ENCODE assay signal across 11 cellular contexts in genomic region chr11:69010361-69010891, GRCh38. TPM values are rescaled to one million over a fixed set of nuclear protein-coding genes. Genes with fewer than 3 reads are reported as not detected.
DNase-seq lines count a peak whose midpoint lies in the region; ATAC-seq and TF ChIP-seq lines count a peak whose summit lies in the region.
"Had no signal": no experiment of that assay in that cellular context is flagged by ENCODE, and none has a peak within 500 bp of the region (broad histone marks: within the 10 kb centered on the region; RNA-seq: fewer than 3 reads in every experiment).

No MANE protein-coding gene starts in this region.

- no peak overlapping the region for H3K4me3 Mint-ChIP-seq in stimulated activated memory B cell treated with anti-CD40 and anti-IgM and Interleukin-4, amounts not matched to agents 10 μg/mL and 1 μg/mL and 100 μg/mL, for 72 hours
- no peak overlapping the region for H3K4me3 Mint-ChIP-seq in activated T-cell treated with anti-CD3 and anti-CD28 coated beads, Interleukin-2, amount 50 U/mL, for 24 hours
- H3K4me3 Mint-ChIP-seq: neural crest cell had no signal

- H3K27me3 ChIP-seq in lower lobe of right lung (ENCODE audit: low read depth), result peaks cover 56% of the 10 kb centered on the region

- DNase-seq in Right ventricle myocardium superior (peak; percentile 49), left cardiac atrium (no peak), coronary artery (ENCODE audit: low spot score) (no peak), lower lobe of right lung (peak; percentile 46), head of caudate nucleus (no peak)
- DNase-seq in activated T-cell treated with anti-CD3 and anti-CD28 coated beads, Interleukin-2, amount 50 U/mL, for 24 hours, result no peak

- peak overlapping the region; percentile 92 to 97 for H3K27ac ChIP-seq in coronary artery
- peak overlapping the region; percentile 73 for H3K27ac ChIP-seq in lower lobe of right lung
- H3K27ac ChIP-seq in urinary bladder (ENCODE audit: low read depth), result peak overlapping the region; percentile 93

- H3K4me3 ChIP-seq in coronary artery (peak overlapping the region; percentile 82), lower lobe of right lung (peak overlapping the region; percentile 54), urinary bladder (ENCODE audit: low read depth, low read length) (peak overlapping the region; percentile 55)

- TF ChIP-seq CTCF in coronary artery (IDR thresholded peaks at IDR 0.05) (no peak), lower lobe of right lung (IDR thresholded peaks at IDR 0.05) (no peak)

- no peaks in the 10 kb centered on the region for H3K36me3 Mint-ChIP-seq in stimulated activated memory B cell treated with anti-CD40 and anti-IgM and Interleukin-4, amounts not matched to agents 10 μg/mL and 1 μg/mL and 100 μg/mL, for 72 hours
- no peaks in the 10 kb centered on the region for H3K36me3 Mint-ChIP-seq in activated T-cell treated with anti-CD3 and anti-CD28 coated beads, Interleukin-2, amount 50 U/mL, for 24 hours (ENCODE audit: low read depth)

- H3K9me3 Mint-ChIP-seq in stimulated activated memory B cell treated with anti-CD40 and anti-IgM and Interleukin-4, amounts not matched to agents 10 μg/mL and 1 μg/mL and 100 μg/mL, for 72 hours, result no peaks in the 10 kb centered on the region
- no peaks in the 10 kb centered on the region for H3K9me3 Mint-ChIP-seq in activated T-cell treated with anti-CD3 and anti-CD28 coated beads, Interleukin-2, amount 50 U/mL, for 24 hours
- H3K9me3 Mint-ChIP-seq: neural crest cell had no signal

- no peaks in the 10 kb centered on the region for H3K9me3 ChIP-seq in lower lobe of right lung

- peaks cover 3% of the 10 kb centered on the region for H3K36me3 ChIP-seq in lower lobe of right lung
- no peaks in the 10 kb centered on the region for H3K36me3 ChIP-seq in urinary bladder (ENCODE audit: insufficient read depth)

- intact Hi-C loops in Right ventricle myocardium superior (cut with DNase I), result no loop called here
- intact Hi-C loops in left cardiac atrium (cut with DNase I), result no loop called here
- intact Hi-C loops in lower lobe of right lung (cut with DNase I), result no loop called here
- intact Hi-C loops in head of caudate nucleus (cut with DNase I), result no loop called here

- H3K27ac Mint-ChIP-seq in stimulated activated memory B cell treated with anti-CD40 and anti-IgM and Interleukin-4, amounts not matched to agents 10 μg/mL and 1 μg/mL and 100 μg/mL, for 72 hours, result no peak overlapping the region
- H3K27ac Mint-ChIP-seq in activated T-cell treated with anti-CD3 and anti-CD28 coated beads, Interleukin-2, amount 50 U/mL, for 24 hours, result no peak overlapping the region

- H3K4me1 Mint-ChIP-seq in stimulated activated memory B cell treated with anti-CD40 and anti-IgM and Interleukin-4, amounts not matched to agents 10 μg/mL and 1 μg/mL and 100 μg/mL, for 72 hours, result peaks cover 7% of the 10 kb centered on the region
- peaks cover 2% of the 10 kb centered on the region for H3K4me1 Mint-ChIP-seq in activated T-cell treated with anti-CD3 and anti-CD28 coated beads, Interleukin-2, amount 50 U/mL, for 24 hours (ENCODE audit: low read depth)

- H3K4me1 ChIP-seq in lower lobe of right lung (peaks cover 45% of the 10 kb centered on the region), urinary bladder (ENCODE audit: insufficient read depth) (no peaks in the 10 kb centered on the region)

- 25% methylated on average over 9 of the region's 9 CpGs for WGBS in urinary bladder

- ATAC-seq in Right ventricle myocardium superior (ENCODE audit: poor library complexity) (no peak), left cardiac atrium (no peak), lower lobe of right lung (no peak)
- ATAC-seq in stimulated activated memory B cell treated with anti-CD40 and anti-IgM and Interleukin-4, amounts not matched to agents 10 μg/mL and 1 μg/mL and 100 μg/mL, for 72 hours, result no peak

- H3K27me3 Mint-ChIP-seq in stimulated activated memory B cell treated with anti-CD40 and anti-IgM and Interleukin-4, amounts not matched to agents 10 μg/mL and 1 μg/mL and 100 μg/mL, for 72 hours, result peaks cover 88% of the 10 kb centered on the region
- H3K27me3 Mint-ChIP-seq in activated T-cell treated with anti-CD3 and anti-CD28 coated beads, Interleukin-2, amount 50 U/mL, for 24 hours, result peaks cover 65% of the 10 kb centered on the region

RNA-seq across cellular contexts. Expression of gene MRGPRF, which starts 2.6 kb away (rescaled TPM):
- total RNA-seq in Right ventricle myocardium superior (4.9 TPM), left cardiac atrium (10 to 100 TPM; 12.4 to 13.3 TPM), lower lobe of right lung (11.5 TPM), urinary bladder (48.5 TPM)
- 151 TPM for polyA plus RNA-seq in urinary bladder
- total RNA-seq: H4, M059J had no signal

RNA-seq across cellular contexts. Expression of gene MRGPRD, which starts 29.6 kb away (rescaled TPM):
- not detected for total RNA-seq in Right ventricle myocardium superior
- not detected for total RNA-seq in left cardiac atrium
- total RNA-seq in lower lobe of right lung, result not detected
- not detected for total RNA-seq in urinary bladder
- 1.5 TPM for polyA plus RNA-seq in urinary bladder
- total RNA-seq: H4, M059J, neural crest cell had no signal

RNA-seq across cellular contexts. Expression of gene TPCN2, which starts 38.3 kb away (rescaled TPM):
- total RNA-seq in Right ventricle myocardium superior (7.6 TPM), left cardiac atrium (1 to 10 TPM; 7.3 to 9.7 TPM), lower lobe of right lung (18.2 TPM), urinary bladder (14.0 TPM)
- 14.4 TPM for polyA plus RNA-seq in urinary bladder

Comparison
In these comparisons a context has a peak if more than half of its experiments do, and no peak if none do; other contexts are left out.
1. DNase-seq: peak in Right ventricle myocardium superior (single experiment) and lower lobe of right lung (single experiment); none in left cardiac atrium (single experiment), coronary artery (single experiment), head of caudate nucleus (0 of 42) and activated T-cell treated with anti-CD3 and anti-CD28 coated beads, Interleukin-2, amount 50 U/mL, for 24 hours (single experiment).
2. Peak in every context shown above with its lines, with median percentiles within 50 percentile points of each other: H3K27ac ChIP-seq and H3K4me3 ChIP-seq.